ENCODE assay signal across 19 cellular contexts in the genomic region with DNA sequence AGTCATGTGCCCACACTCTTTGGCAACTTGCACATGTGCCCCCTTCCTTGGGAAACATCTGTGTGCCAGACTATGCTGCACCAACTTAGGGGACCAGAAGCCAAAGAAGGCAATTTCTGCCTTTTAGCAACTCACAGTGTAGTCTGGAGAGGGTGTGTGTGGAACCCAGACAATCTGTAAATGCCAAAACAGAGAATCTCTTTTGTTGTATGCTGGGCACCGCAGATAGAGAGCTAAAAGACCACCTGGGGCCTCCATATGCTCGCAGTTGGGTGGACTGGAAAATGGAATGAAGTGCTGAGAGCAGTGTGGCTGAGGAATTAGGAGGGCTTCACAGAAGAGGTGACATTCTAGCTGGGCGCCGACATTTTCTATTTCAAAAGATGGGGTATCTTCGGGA. TPM values are rescaled to one million over a fixed set of nuclear protein-coding genes. Genes with fewer than 3 reads are reported as not detected.
A peak's percentile ranks its signal among the peaks of the same experiment; 100 is the strongest.
DNase-seq lines count a peak whose midpoint lies in the region; ATAC-seq and TF ChIP-seq lines count a peak whose summit lies in the region.
"Had no signal": no experiment of that assay in that cellular context is flagged by ENCODE, and none has a peak within 500 bp of the region (broad histone marks: within the 10 kb centered on the region; RNA-seq: fewer than 3 reads in every experiment).

No MANE protein-coding gene starts in this region.

- POLR2A ChIA-PET in activated CD4-positive, alpha-beta T cell treated with anti-CD3 and anti-CD28 coated beads for 36 hours (lab: Charles Lee): no interaction called here

- peak overlapping the region; percentile 6 for H3K27ac Mint-ChIP-seq in T-helper 2 cell treated with Interferon-gamma antibody and Interleukin-4, amounts not matched to agents 5 μg/mL and 100 μg/mL, for 36 hours
- peak overlapping the region; percentile 32 for H3K27ac Mint-ChIP-seq in stimulated activated effector memory CD8-positive, alpha-beta T cell treated with anti-CD3 and anti-CD28 coated beads, Interleukin-12 subunit alpha, Interleukin-12 subunit beta, amount 100 ng/mL, for 72 hours
- no peak overlapping the region for H3K27ac Mint-ChIP-seq in activated CD4-positive, alpha-beta T cell treated with anti-CD3 and anti-CD28 coated beads for 36 hours
- no peak overlapping the region for H3K27ac Mint-ChIP-seq in mesothelial cell of epicardium
- H3K27ac Mint-ChIP-seq in natural killer cell: no peak overlapping the region
- H3K27ac Mint-ChIP-seq: B cell; CD4-positive, CD25-positive, alpha-beta regulatory T cell; CD8-positive, alpha-beta T cell; H9 had no signal

- DNase-seq in T-helper 2 cell treated with Interferon-gamma antibody and Interleukin-4, amounts not matched to agents 5 μg/mL and 100 μg/mL, for 36 hours (ENCODE audit: low spot score): no peak
- DNase-seq in T-helper 2 cell (no peak), cerebellar cortex (ENCODE audit: low spot score) (peak; percentile 66), epidermal melanocyte (ENCODE audit: insufficient read length, low spot score) (peak; percentile 58), mesothelial cell of epicardium (ENCODE audit: low spot score in 2 of 2, unreplicated experiment in 2 of 2) (no peak), natural killer cell (no peak)
- DNase-seq in stimulated activated effector memory CD8-positive, alpha-beta T cell treated with anti-CD3 and anti-CD28 coated beads, Interleukin-12 subunit alpha, Interleukin-12 subunit beta, amount 100 ng/mL, for 72 hours (ENCODE audit: low spot score in 2 of 2): no peak
- DNase-seq in activated CD4-positive, alpha-beta T cell treated with anti-CD3 and anti-CD28 coated beads for 36 hours: no peak
- DNase-seq: Caco-2; CD4-positive, CD25-positive, alpha-beta regulatory T cell; CD8-positive, alpha-beta T cell; DMS153; DND-41; GDM1; GM23248; H9 had no signal

- H3K4me3 Mint-ChIP-seq in T-helper 2 cell treated with Interferon-gamma antibody and Interleukin-4, amounts not matched to agents 5 μg/mL and 100 μg/mL, for 36 hours: no peak overlapping the region
- H3K4me3 Mint-ChIP-seq in stimulated activated effector memory CD8-positive, alpha-beta T cell treated with anti-CD3 and anti-CD28 coated beads, Interleukin-12 subunit alpha, Interleukin-12 subunit beta, amount 100 ng/mL, for 72 hours: no peak overlapping the region
- H3K4me3 Mint-ChIP-seq in activated CD4-positive, alpha-beta T cell treated with anti-CD3 and anti-CD28 coated beads for 36 hours: no peak overlapping the region
- H3K4me3 Mint-ChIP-seq in mesothelial cell of epicardium (no peak overlapping the region), natural killer cell (no peak overlapping the region)
- H3K4me3 Mint-ChIP-seq: B cell; CD4-positive, CD25-positive, alpha-beta regulatory T cell; CD8-positive, alpha-beta T cell; H9 had no signal

- no peaks in the 10 kb centered on the region for H3K4me1 Mint-ChIP-seq in T-helper 2 cell treated with Interferon-gamma antibody and Interleukin-4, amounts not matched to agents 5 μg/mL and 100 μg/mL, for 36 hours (ENCODE audit: low read depth)
- H3K4me1 Mint-ChIP-seq in stimulated activated effector memory CD8-positive, alpha-beta T cell treated with anti-CD3 and anti-CD28 coated beads, Interleukin-12 subunit alpha, Interleukin-12 subunit beta, amount 100 ng/mL, for 72 hours: no peaks in the 10 kb centered on the region
- H3K4me1 Mint-ChIP-seq in activated CD4-positive, alpha-beta T cell treated with anti-CD3 and anti-CD28 coated beads for 36 hours: no peaks in the 10 kb centered on the region
- H3K4me1 Mint-ChIP-seq in mesothelial cell of epicardium: no peaks in the 10 kb centered on the region
- no peaks in the 10 kb centered on the region for H3K4me1 Mint-ChIP-seq in natural killer cell
- H3K4me1 Mint-ChIP-seq: B cell; CD4-positive, CD25-positive, alpha-beta regulatory T cell had no signal

- no peaks in the 10 kb centered on the region for H3K36me3 Mint-ChIP-seq in T-helper 2 cell treated with Interferon-gamma antibody and Interleukin-4, amounts not matched to agents 5 μg/mL and 100 μg/mL, for 36 hours (ENCODE audit: low read depth)
- H3K36me3 Mint-ChIP-seq in stimulated activated effector memory CD8-positive, alpha-beta T cell treated with anti-CD3 and anti-CD28 coated beads, Interleukin-12 subunit alpha, Interleukin-12 subunit beta, amount 100 ng/mL, for 72 hours: no peaks in the 10 kb centered on the region
- H3K36me3 Mint-ChIP-seq in activated CD4-positive, alpha-beta T cell treated with anti-CD3 and anti-CD28 coated beads for 36 hours (ENCODE audit: low read depth): no peaks in the 10 kb centered on the region
- H3K36me3 Mint-ChIP-seq in mesothelial cell of epicardium (peaks cover 4% of the 10 kb centered on the region), natural killer cell (no peaks in the 10 kb centered on the region)
- H3K36me3 Mint-ChIP-seq: CD4-positive, CD25-positive, alpha-beta regulatory T cell; CD8-positive, alpha-beta T cell had no signal

- intact Hi-C loops in activated CD4-positive, alpha-beta T cell treated with anti-CD3 and anti-CD28 coated beads for 36 hours (cut with DNase I, micrococcal nuclease): no loop called here
- intact Hi-C loops in natural killer cell (cut with micrococcal nuclease): no loop called here

- CTCF ChIA-PET in activated CD4-positive, alpha-beta T cell treated with anti-CD3 and anti-CD28 coated beads for 36 hours (lab: Charles Lee): no interaction called here

- TF ChIP-seq CTCF in mesothelial cell of epicardium (IDR thresholded peaks at IDR 0.05; ENCODE audit: unreplicated experiment) (no peak), natural killer cell (IDR thresholded peaks at IDR 0.05) (no peak)

- H3K9me3 Mint-ChIP-seq in T-helper 2 cell treated with Interferon-gamma antibody and Interleukin-4, amounts not matched to agents 5 μg/mL and 100 μg/mL, for 36 hours: no peaks in the 10 kb centered on the region
- H3K9me3 Mint-ChIP-seq in stimulated activated effector memory CD8-positive, alpha-beta T cell treated with anti-CD3 and anti-CD28 coated beads, Interleukin-12 subunit alpha, Interleukin-12 subunit beta, amount 100 ng/mL, for 72 hours: no peaks in the 10 kb centered on the region
- H3K9me3 Mint-ChIP-seq in activated CD4-positive, alpha-beta T cell treated with anti-CD3 and anti-CD28 coated beads for 36 hours (ENCODE audit: low read depth): no peaks in the 10 kb centered on the region
- H3K9me3 Mint-ChIP-seq in mesothelial cell of epicardium (peaks cover 4% of the 10 kb centered on the region), natural killer cell (no peaks in the 10 kb centered on the region)
- H3K9me3 Mint-ChIP-seq: CD4-positive, CD25-positive, alpha-beta regulatory T cell; CD8-positive, alpha-beta T cell had no signal

- H3K27me3 Mint-ChIP-seq in T-helper 2 cell treated with Interferon-gamma antibody and Interleukin-4, amounts not matched to agents 5 μg/mL and 100 μg/mL, for 36 hours (ENCODE audit: low read depth): peaks cover 10% of the 10 kb centered on the region
- no peaks in the 10 kb centered on the region for H3K27me3 Mint-ChIP-seq in activated CD4-positive, alpha-beta T cell treated with anti-CD3 and anti-CD28 coated beads for 36 hours
- H3K27me3 Mint-ChIP-seq in mesothelial cell of epicardium (ENCODE audit: low read depth) (no peaks in the 10 kb centered on the region), natural killer cell (ENCODE audit: low read depth in 2 of 2) (peaks cover 0 to 15% of the 10 kb centered on the region in 2 donors)

- no peak for ATAC-seq in stimulated activated effector memory CD8-positive, alpha-beta T cell treated with anti-CD3 and anti-CD28 coated beads, Interleukin-12 subunit alpha, Interleukin-12 subunit beta, amount 100 ng/mL, for 72 hours
- ATAC-seq in activated CD4-positive, alpha-beta T cell treated with anti-CD3 and anti-CD28 coated beads for 36 hours: no peak
- ATAC-seq in natural killer cell: no peak
- ATAC-seq: CD8-positive, alpha-beta T cell; GM12878; HCT116 had no signal

RNA-seq across cellular contexts. Expression of gene UBTD1, which starts 26.4 kb away (rescaled TPM):
- 1 to 10 TPM; 1.4 to 1.5 TPM for total RNA-seq in activated CD4-positive, alpha-beta T cell treated with anti-CD3 and anti-CD28 coated beads for 36 hours
- total RNA-seq in mesothelial cell of epicardium (9.1 to 9.4 TPM (median 9.4 TPM) in 3 replicates), natural killer cell (1 to 10 TPM in 1 of 3 donors, under 1 TPM in 2; 0.70 to 1.1 (median 0.75) TPM)

RNA-seq across cellular contexts. Expression of gene MMS19, which starts 26.9 kb away (rescaled TPM):
- 100 to 1,000 TPM in 1 of 2 experiments, 10 to 100 TPM in 1; 91.3 to 107 TPM for total RNA-seq in activated CD4-positive, alpha-beta T cell treated with anti-CD3 and anti-CD28 coated beads for 36 hours
- total RNA-seq in mesothelial cell of epicardium (82.5 to 88.1 TPM (median 84.9 TPM) in 3 replicates), natural killer cell (10 to 100 TPM; 53.8 to 68.4 (median 61.7) TPM)

RNA-seq across cellular contexts. Expression of gene ANKRD2, which starts 47.5 kb away (rescaled TPM):
- total RNA-seq in activated CD4-positive, alpha-beta T cell treated with anti-CD3 and anti-CD28 coated beads for 36 hours: not detected
- total RNA-seq in mesothelial cell of epicardium (0.20 to 0.24 TPM (median 0.20 TPM) in 3 replicates), natural killer cell (not detected)
- total RNA-seq: B cell; Caco-2; CD4-positive, CD25-positive, alpha-beta regulatory T cell; CD8-positive, alpha-beta T cell; GM23248; H9 had no signal

RNA-seq across cellular contexts. Expression of gene HOGA1, which starts 59.1 kb away (rescaled TPM):
- total RNA-seq in activated CD4-positive, alpha-beta T cell treated with anti-CD3 and anti-CD28 coated beads for 36 hours: not detected
- total RNA-seq in mesothelial cell of epicardium: 0.31 to 0.50 TPM (median 0.40 TPM) in 3 replicates
- not detected for total RNA-seq in natural killer cell
- total RNA-seq: B cell; CD4-positive, CD25-positive, alpha-beta regulatory T cell; CD8-positive, alpha-beta T cell; GM12878 had no signal

Comparison
In these comparisons a context has a peak if more than half of its experiments do, and no peak if none do; other contexts are left out.
1. DNase-seq: peak in cerebellar cortex (single experiment) and epidermal melanocyte (single experiment); none in T-helper 2 cell treated with Interferon-gamma antibody and Interleukin-4, amounts not matched to agents 5 μg/mL and 100 μg/mL, for 36 hours (single experiment), T-helper 2 cell (0 of 5), stimulated activated effector memory CD8-positive, alpha-beta T cell treated with anti-CD3 and anti-CD28 coated beads, Interleukin-12 subunit alpha, Interleukin-12 subunit beta, amount 100 ng/mL, for 72 hours (0 of 2), activated CD4-positive, alpha-beta T cell treated with anti-CD3 and anti-CD28 coated beads for 36 hours (single experiment), mesothelial cell of epicardium (0 of 2) and natural killer cell (single experiment).
2. H3K27ac Mint-ChIP-seq: peak in T-helper 2 cell treated with Interferon-gamma antibody and Interleukin-4, amounts not matched to agents 5 μg/mL and 100 μg/mL, for 36 hours (single experiment) and stimulated activated effector memory CD8-positive, alpha-beta T cell treated with anti-CD3 and anti-CD28 coated beads, Interleukin-12 subunit alpha, Interleukin-12 subunit beta, amount 100 ng/mL, for 72 hours (single experiment); none in activated CD4-positive, alpha-beta T cell treated with anti-CD3 and anti-CD28 coated beads for 36 hours (single experiment), mesothelial cell of epicardium (single experiment) and natural killer cell (0 of 2).